Comparison of ENCODE assay signal across 34 cellular contexts in genomic region chr10:96014473-96015102, GRCh38.
"Had no signal": no experiment of that assay in that cellular context is flagged by ENCODE, and none has a peak within 500 bp of the region (broad histone marks: within the 10 kb centered on the region; RNA-seq: fewer than 3 reads in every experiment).

No MANE protein-coding gene starts in this region.

- H3K4me1 Mint-ChIP-seq: activated B cell treated with CpG ODN at 0.5 μM for 24 hours; activated T-helper 17 cell treated with anti-CD3 and anti-CD28 coated beads, Interleukin-2, amount 50 U/mL, for 72 hours had no signal

- DNase-seq: activated B cell treated with CpG ODN at 0.5 μM for 24 hours; activated CD4-positive, alpha-beta memory T cell treated with anti-CD3 and anti-CD28 coated beads for 36 hours; activated CD4-positive, alpha-beta T cell treated with anti-CD3 and anti-CD28 coated beads for 4 hours; activated CD4-positive, alpha-beta T cell treated with anti-CD3 and anti-CD28 coated beads, Interleukin-2, amount 10 ng/mL, durations not matched to agents 24 days and 14 days; activated CD4-positive, alpha-beta T cell treated with anti-CD3 and anti-CD28 coated beads, Interleukin-2, amount 50 U/mL, for 1 hour; activated CD4-positive, alpha-beta T cell treated with anti-CD3 and anti-CD28 coated beads, Interleukin-2, amount 50 U/mL, for 4 hours; activated CD4-positive, CD25-positive, alpha-beta regulatory T cell treated with anti-CD3 and anti-CD28 coated beads, Interleukin-2, amount 50 U/mL, for 72 hours; activated CD8-positive, alpha-beta memory T cell treated with anti-CD3 and anti-CD28 coated beads, Interleukin-2, amount 50 U/mL, for 4 hours; activated CD8-positive, alpha-beta T cell treated with anti-CD3 and anti-CD28 coated beads for 36 hours; activated effector memory CD4-positive, alpha-beta T cell treated with anti-CD3 and anti-CD28 coated beads, Interleukin-2, amount 50 U/mL, for 16 hours; activated gamma-delta T cell treated with Interleukin-2 at 50 U/mL for 16 hours; activated naive CD4-positive, alpha-beta T cell; activated naive CD4-positive, alpha-beta T cell treated with anti-CD3 and anti-CD28 coated beads for 36 hours; activated naive CD4-positive, alpha-beta T cell treated with anti-CD3 and anti-CD28 coated beads, Interleukin-2, amount 50 U/mL, for 16 hours; activated naive CD8-positive, alpha-beta T cell treated with anti-CD3 and anti-CD28 coated beads for 36 hours; activated T-cell treated with anti-CD3 and anti-CD28 coated beads for 4 hours; activated T-cell treated with anti-CD3 and anti-CD28 coated beads, Interleukin-2, amount 50 U/mL, for 1 hour; activated T-cell treated with anti-CD3 and anti-CD28 coated beads, Interleukin-2, amount 50 U/mL, for 4 hours; activated T-cell treated with anti-CD3 and anti-CD28 coated beads, Interleukin-2, amount 50 U/mL, for 72 hours; adrenal gland; amniotic stem cell; aorta; body of pancreas; caudate nucleus; cerebellar nuclear complex; T-helper 1 cell; T-helper 2 cell; T-helper 9 cell had no signal

- H3K27me3 Mint-ChIP-seq: activated B cell treated with CpG ODN at 0.5 μM for 24 hours; activated CD8-positive, alpha-beta T cell treated with anti-CD3 and anti-CD28 coated beads for 36 hours had no signal

- H3K27ac Mint-ChIP-seq: activated B cell treated with CpG ODN at 0.5 μM for 24 hours; activated CD4-positive, alpha-beta memory T cell treated with anti-CD3 and anti-CD28 coated beads for 36 hours; activated CD4-positive, alpha-beta T cell treated with anti-CD3 and anti-CD28 coated beads, Interleukin-2, amount 10 ng/mL, durations not matched to agents 24 days and 14 days; activated CD8-positive, alpha-beta T cell treated with anti-CD3 and anti-CD28 coated beads for 36 hours; activated naive CD4-positive, alpha-beta T cell treated with anti-CD3 and anti-CD28 coated beads for 36 hours; activated naive CD4-positive, alpha-beta T cell treated with anti-CD3 and anti-CD28 coated beads, Interleukin-2, amount 50 U/mL, for 72 hours; activated naive CD8-positive, alpha-beta T cell treated with anti-CD3 and anti-CD28 coated beads for 36 hours; activated T-cell treated with anti-CD3 and anti-CD28 coated beads, Interleukin-2, amount 50 U/mL, for 72 hours; activated T-helper 1 cell treated with anti-CD3 and anti-CD28 coated beads, Interleukin-12 subunit alpha, Interleukin-12 subunit beta, Interleukin-2, Interleukin-4 antibody, amounts not matched to agents 30 ng/mL and 10 ng/mL and 1 ng/mL, durations not matched to agents 14 hours and 24 hours and 36 hours; activated T-helper 17 cell treated with anti-CD3 and anti-CD28 coated beads, Interleukin-2, amount 50 U/mL, for 72 hours; T-helper 1 cell treated with Interleukin-12 subunit alpha and Interleukin-12 subunit beta and Interleukin-4 antibody, amounts not matched to agents 30 μg/mL and 1 μg/mL, for 36 hours; T-helper 2 cell treated with Interferon-gamma antibody and Interleukin-4, amounts not matched to agents 5 μg/mL and 100 μg/mL, for 36 hours had no signal

- H3K36me3 Mint-ChIP-seq: activated CD4-positive, alpha-beta memory T cell treated with anti-CD3 and anti-CD28 coated beads for 36 hours; activated naive CD4-positive, alpha-beta T cell treated with anti-CD3 and anti-CD28 coated beads, Interleukin-2, amount 50 U/mL, for 72 hours; activated naive CD8-positive, alpha-beta T cell treated with anti-CD3 and anti-CD28 coated beads for 36 hours had no signal

- H3K9me3 Mint-ChIP-seq: activated B cell treated with CpG ODN at 0.5 μM for 24 hours; activated CD4-positive, alpha-beta memory T cell treated with anti-CD3 and anti-CD28 coated beads for 36 hours; activated CD4-positive, alpha-beta T cell treated with anti-CD3 and anti-CD28 coated beads, Interleukin-2, amount 10 ng/mL, durations not matched to agents 24 days and 14 days; activated CD8-positive, alpha-beta T cell treated with anti-CD3 and anti-CD28 coated beads for 36 hours; activated naive CD4-positive, alpha-beta T cell treated with anti-CD3 and anti-CD28 coated beads for 36 hours; activated naive CD4-positive, alpha-beta T cell treated with anti-CD3 and anti-CD28 coated beads, Interleukin-2, amount 50 U/mL, for 72 hours; activated naive CD8-positive, alpha-beta T cell treated with anti-CD3 and anti-CD28 coated beads for 36 hours; activated T-cell treated with anti-CD3 and anti-CD28 coated beads, Interleukin-2, amount 50 U/mL, for 4 hours; activated T-cell treated with anti-CD3 and anti-CD28 coated beads, Interleukin-2, amount 50 U/mL, for 72 hours; activated T-helper 1 cell treated with anti-CD3 and anti-CD28 coated beads, Interleukin-12 subunit alpha, Interleukin-12 subunit beta, Interleukin-2, Interleukin-4 antibody, amounts not matched to agents 30 ng/mL and 10 ng/mL and 1 ng/mL, durations not matched to agents 14 hours and 24 hours and 36 hours; activated T-helper 17 cell treated with anti-CD3 and anti-CD28 coated beads, Interleukin-2, amount 50 U/mL, for 72 hours; central memory CD8-positive, alpha-beta T cell; T-helper 1 cell treated with Interleukin-12 subunit alpha and Interleukin-12 subunit beta and Interleukin-4 antibody, amounts not matched to agents 30 μg/mL and 1 μg/mL, for 36 hours; T-helper 2 cell treated with Interferon-gamma antibody and Interleukin-4, amounts not matched to agents 5 μg/mL and 100 μg/mL, for 36 hours had no signal

- H3K4me3 Mint-ChIP-seq: activated B cell treated with CpG ODN at 0.5 μM for 24 hours; activated CD4-positive, alpha-beta memory T cell treated with anti-CD3 and anti-CD28 coated beads for 36 hours; activated CD4-positive, alpha-beta T cell treated with anti-CD3 and anti-CD28 coated beads, Interleukin-2, amount 10 ng/mL, durations not matched to agents 24 days and 14 days; activated CD8-positive, alpha-beta T cell treated with anti-CD3 and anti-CD28 coated beads for 36 hours; activated naive CD4-positive, alpha-beta T cell treated with anti-CD3 and anti-CD28 coated beads for 36 hours; activated naive CD8-positive, alpha-beta T cell treated with anti-CD3 and anti-CD28 coated beads for 36 hours; activated T-cell treated with anti-CD3 and anti-CD28 coated beads, Interleukin-2, amount 50 U/mL, for 4 hours; activated T-cell treated with anti-CD3 and anti-CD28 coated beads, Interleukin-2, amount 50 U/mL, for 72 hours; activated T-helper 1 cell treated with anti-CD3 and anti-CD28 coated beads, Interleukin-12 subunit alpha, Interleukin-12 subunit beta, Interleukin-2, Interleukin-4 antibody, amounts not matched to agents 30 ng/mL and 10 ng/mL and 1 ng/mL, durations not matched to agents 14 hours and 24 hours and 36 hours; activated T-helper 17 cell treated with anti-CD3 and anti-CD28 coated beads, Interleukin-2, amount 50 U/mL, for 72 hours; central memory CD8-positive, alpha-beta T cell; T-helper 1 cell treated with Interleukin-12 subunit alpha and Interleukin-12 subunit beta and Interleukin-4 antibody, amounts not matched to agents 30 μg/mL and 1 μg/mL, for 36 hours; T-helper 2 cell treated with Interferon-gamma antibody and Interleukin-4, amounts not matched to agents 5 μg/mL and 100 μg/mL, for 36 hours had no signal

- ATAC-seq: activated CD8-positive, alpha-beta T cell treated with anti-CD3 and anti-CD28 coated beads for 36 hours; activated naive CD4-positive, alpha-beta T cell treated with anti-CD3 and anti-CD28 coated beads, Interleukin-2, amount 50 U/mL, for 72 hours; activated T-cell treated with anti-CD3 and anti-CD28 coated beads, Interleukin-2, amount 50 U/mL, for 4 hours; activated T-cell treated with anti-CD3 and anti-CD28 coated beads, Interleukin-2, amount 50 U/mL, for 72 hours; activated T-helper 17 cell treated with anti-CD3 and anti-CD28 coated beads, Interleukin-2, amount 50 U/mL, for 72 hours; body of pancreas had no signal
